In the genomic region with DNA sequence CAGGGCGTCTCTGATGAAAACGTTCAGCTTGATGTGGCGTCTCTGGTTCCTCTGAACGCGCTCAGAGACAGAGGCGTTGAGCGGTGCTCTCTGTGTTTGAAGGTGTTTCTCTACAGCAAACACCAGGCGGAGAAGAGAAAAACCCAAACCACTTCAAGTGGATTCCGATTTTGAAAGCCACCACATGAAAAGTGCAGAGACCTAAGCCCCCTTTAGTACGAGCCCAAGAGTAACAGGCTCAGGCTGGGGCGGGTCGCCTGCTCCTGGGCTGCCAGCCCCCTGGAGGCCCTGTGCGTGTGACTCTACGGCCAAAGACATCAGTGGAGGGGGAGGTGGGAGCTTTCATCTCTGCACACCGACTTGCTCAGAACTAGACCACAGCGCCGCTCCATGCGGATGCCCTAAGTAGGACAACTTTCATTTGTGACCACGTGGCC, we compare ENCODE assay signal across 16 cellular contexts.
A peak's percentile ranks its signal among the peaks of the same experiment; 100 is the strongest.
DNase-seq lines count a peak whose midpoint lies in the region; ATAC-seq lines count a peak whose summit lies in the region.
"Had no signal": no experiment of that assay in that cellular context is flagged by ENCODE, and none has a peak within 500 bp of the region (broad histone marks: within the 10 kb centered on the region; RNA-seq: fewer than 3 reads in every experiment).

No MANE protein-coding gene starts in this region.

- H3K4me3 Mint-ChIP-seq in CD4-positive, CD25-positive, alpha-beta regulatory T cell = peak overlapping the region; percentile 68 to 89 (median 71)
- H3K4me3 Mint-ChIP-seq: HFFc6, memory B cell had no signal

- no peaks in the 10 kb centered on the region for H3K36me3 Mint-ChIP-seq in CD4-positive, CD25-positive, alpha-beta regulatory T cell
- H3K36me3 Mint-ChIP-seq: memory B cell had no signal

- no peaks in the 10 kb centered on the region for H3K27me3 ChIP-seq in CD4-positive, CD25-positive, alpha-beta regulatory T cell (ENCODE audit: control insufficient read depth, insufficient read depth, low read length)
- H3K27me3 ChIP-seq: right atrium auricular region, thyroid gland had no signal

- peaks cover 5% of the 10 kb centered on the region for H3K27me3 Mint-ChIP-seq in CD4-positive, CD25-positive, alpha-beta regulatory T cell

- no peaks in the 10 kb centered on the region for H3K36me3 ChIP-seq in CD4-positive, CD25-positive, alpha-beta regulatory T cell (ENCODE audit: control insufficient read depth, insufficient read depth, low read length)
- H3K36me3 ChIP-seq: right atrium auricular region, thyroid gland had no signal

- H3K4me1 ChIP-seq in CD4-positive, CD25-positive, alpha-beta regulatory T cell (ENCODE audit: control insufficient read depth, insufficient read depth, low read length, poor library complexity, severe bottlenecking) = peaks cover 58% of the 10 kb centered on the region
- H3K4me1 ChIP-seq: right atrium auricular region, thyroid gland had no signal

- ATAC-seq in CD4-positive, CD25-positive, alpha-beta regulatory T cell (ENCODE audit: low read depth in 2 of 2) = peak; percentile 69 to 75
- ATAC-seq in HG03196 (IDR thresholded peaks at IDR 0.05; ENCODE audit: unreplicated experiment) (no peak), HG03432 (IDR thresholded peaks at IDR 0.05; ENCODE audit: unreplicated experiment) (no peak)

- peak; percentile 34 to 86 (median 67) for DNase-seq in CD4-positive, CD25-positive, alpha-beta regulatory T cell
- peak; percentile 51 to 64 for DNase-seq in activated CD4-positive, alpha-beta T cell treated with anti-CD3 and anti-CD28 coated beads for 4 hours
- DNase-seq in activated effector memory CD4-positive, alpha-beta T cell treated with anti-CD3 and anti-CD28 coated beads, Interleukin-2, amount 50 U/mL, for 16 hours = peak; percentile 87
- DNase-seq in stimulated activated CD4-positive, alpha-beta T cell treated with anti-CD3 and anti-CD28 coated beads, Interleukin-15, amount 100 ng/mL, for 48 hours (ENCODE audit: low read depth in 2 of 2) = peak; percentile 72
- DNase-seq in NCI-H2029 treated with DMSO at 0.1 percent for 48 hours (lab: John Stamatoyannopoulos, UW) (no peak), LoVo (ENCODE audit: low spot score) (no peak)
- DNase-seq: ACHN, amniotic stem cell, HFFc6, hippocampal formation, NCI-H510A treated with DMSO at 0.1 percent for 48 hours, thyroid gland had no signal

- H3K27ac ChIP-seq in CD4-positive, CD25-positive, alpha-beta regulatory T cell (ENCODE audit: insufficient read depth, low read length, poor library complexity, severe bottlenecking) = peak overlapping the region; percentile 62
- H3K27ac ChIP-seq: right atrium auricular region, thyroid gland had no signal

- peaks cover 13 to 80% (median 54%) of the 10 kb centered on the region in 4 donors for H3K4me1 Mint-ChIP-seq in CD4-positive, CD25-positive, alpha-beta regulatory T cell

- peak overlapping the region; percentile 62 for H3K4me3 ChIP-seq in CD4-positive, CD25-positive, alpha-beta regulatory T cell (ENCODE audit: low read depth, low read length)
- H3K4me3 ChIP-seq: right atrium auricular region, thyroid gland had no signal

- peak overlapping the region; percentile 85 to 94 (median 92) for H3K27ac Mint-ChIP-seq in CD4-positive, CD25-positive, alpha-beta regulatory T cell
- H3K27ac Mint-ChIP-seq: HFFc6, memory B cell had no signal

- H3K9me3 ChIP-seq in CD4-positive, CD25-positive, alpha-beta regulatory T cell (ENCODE audit: control insufficient read depth in 2 of 2, low read length in 2 of 2) = no peaks in the 10 kb centered on the region
- H3K9me3 ChIP-seq: right atrium auricular region, thyroid gland had no signal

- no peaks in the 10 kb centered on the region for H3K9me3 Mint-ChIP-seq in CD4-positive, CD25-positive, alpha-beta regulatory T cell
- H3K9me3 Mint-ChIP-seq: memory B cell had no signal

Comparison
In these comparisons a context has a peak if more than half of its experiments do, and no peak if none do; other contexts are left out.
1. ATAC-seq: peak in CD4-positive, CD25-positive, alpha-beta regulatory T cell (2 of 2); none in HG03196 (single experiment) and HG03432 (single experiment).
2. DNase-seq: peak in CD4-positive, CD25-positive, alpha-beta regulatory T cell (3 of 3), activated CD4-positive, alpha-beta T cell treated with anti-CD3 and anti-CD28 coated beads for 4 hours (2 of 2), activated effector memory CD4-positive, alpha-beta T cell treated with anti-CD3 and anti-CD28 coated beads, Interleukin-2, amount 50 U/mL, for 16 hours (single experiment) and stimulated activated CD4-positive, alpha-beta T cell treated with anti-CD3 and anti-CD28 coated beads, Interleukin-15, amount 100 ng/mL, for 48 hours (2 of 2); none in NCI-H2029 treated with DMSO at 0.1 percent for 48 hours (single experiment) and LoVo (single experiment).